ENCODE assay signal across 18 cellular contexts in genomic region chr17:10790491-10791401, GRCh38. TPM values are rescaled to one million over a fixed set of nuclear protein-coding genes. Genes with fewer than 3 reads are reported as not detected.
DNase-seq lines count a peak whose midpoint lies in the region; ATAC-seq, FAIRE-seq and TF ChIP-seq lines count a peak whose summit lies in the region.
"Had no signal": no experiment of that assay in that cellular context is flagged by ENCODE, and none has a peak within 500 bp of the region (broad histone marks: within the 10 kb centered on the region; RNA-seq: fewer than 3 reads in every experiment).

No MANE protein-coding gene starts in this region.

- H2AFZ ChIP-seq in HepG2 (ENCODE audit: low read length): no peak overlapping the region

- CTCF ChIA-PET in HepG2 (lab: Yijun Ruan, JAX; ENCODE audit: low intra/inter-chr PET ratio, low total read pairs): no interaction called here
- CTCF ChIA-PET in CD4-positive, alpha-beta T cell (lab: Charles Lee): no interaction called here

- H3K9me3 Mint-ChIP-seq in CD4-positive, alpha-beta T cell: no peaks in the 10 kb centered on the region
- H3K9me3 Mint-ChIP-seq: activated naive CD4-positive, alpha-beta T cell treated with anti-CD3 and anti-CD28 coated beads, Interleukin-2, amount 10 ng/mL, durations not matched to agents 7 days and 5 days; nephron had no signal

- TF ChIP-seq EP300 in HepG2 (IDR thresholded peaks at IDR 0.05; ENCODE audit: low read depth in 2 of 2, low read length in 2 of 2): no peak
- no peak for TF ChIP-seq EP300 in HepG2 (CRISPR knock-in tag; IDR thresholded peaks at IDR 0.05; ENCODE audit: borderline replicate concordance)

- in situ Hi-C loops in HepG2 (cut with HindIII; ENCODE audit: extremely low pct_ligation_motif_present, low pct_unique_long_range_greater_than_20kb): no loop called here

- H3K4me1 ChIP-seq in HepG2 (ENCODE audit: insufficient read depth, low read length): peaks cover 12% of the 10 kb centered on the region
- peaks cover 0 to 14% (median 0%) of the 10 kb centered on the region in 4 donors for H3K4me1 ChIP-seq in right lobe of liver
- H3K4me1 ChIP-seq in esophagus (ENCODE audit: control insufficient read depth in 2 of 2, insufficient read depth in 2 of 2, low read length in 1 of 2): peaks cover 0 to 21% of the 10 kb centered on the region in 2 donors
- peaks cover 23 to 58% of the 10 kb centered on the region in 2 donors for H3K4me1 ChIP-seq in mucosa of rectum (ENCODE audit: control insufficient read depth in 2 of 2, insufficient read depth in 2 of 2, low read length in 2 of 2)
- H3K4me1 ChIP-seq in effector memory CD4-positive, alpha-beta T cell (ENCODE audit: control insufficient read depth, insufficient read depth, low read length, poor library complexity, severe bottlenecking): no peaks in the 10 kb centered on the region
- H3K4me1 ChIP-seq: A549 had no signal

- no peak overlapping the region for H3K4me2 ChIP-seq in HepG2 (ENCODE audit: low read depth, low read length)
- H3K4me2 ChIP-seq: A549 had no signal

- POLR2A ChIA-PET in HepG2 (lab: Yijun Ruan, JAX): no interaction called here
- POLR2A ChIA-PET in CD4-positive, alpha-beta T cell (lab: Charles Lee): no interaction called here

- no peaks in the 10 kb centered on the region for H3K36me3 Mint-ChIP-seq in CD4-positive, alpha-beta T cell (ENCODE audit: low read depth)
- H3K36me3 Mint-ChIP-seq: activated naive CD4-positive, alpha-beta T cell treated with anti-CD3 and anti-CD28 coated beads, Interleukin-2, amount 10 ng/mL, durations not matched to agents 7 days and 5 days had no signal

- 37% methylated on average over 9 of the region's 9 CpGs for WGBS in HepG2 (ENCODE audit: low lambda C conversion rate)
- 83% methylated on average over 8 of the region's 9 CpGs for WGBS in right lobe of liver (ENCODE audit: insufficient coverage, low coverage, low lambda C conversion rate, missing lambda C conversion rate)
- 42 to 50% methylated on average over 9 of the region's 9 CpGs for WGBS in esophagus, 2 donors

- H3K4me3 ChIP-seq in HepG2 (replicated peaks in 1 of 3; ENCODE audit: insufficient read depth in 1 of 3, low read depth in 2 of 3, low read length in 3 of 3) (no peak overlapping the region), right lobe of liver (no peak overlapping the region), esophagus (ENCODE audit: low read depth in 1 of 2, low read length in 2 of 2) (no peak overlapping the region), mucosa of rectum (ENCODE audit: low read length in 2 of 2) (no peak overlapping the region)
- H3K4me3 ChIP-seq in effector memory CD4-positive, alpha-beta T cell (ENCODE audit: insufficient read depth, low read depth, low read length, poor library complexity, severe bottlenecking): no peak overlapping the region
- H3K4me3 ChIP-seq: A549, GM12878, thyroid gland had no signal

- no peaks in the 10 kb centered on the region for H3K9me3 ChIP-seq in HepG2 (ENCODE audit: low read length)
- H3K9me3 ChIP-seq in right lobe of liver: no peaks in the 10 kb centered on the region
- no peaks in the 10 kb centered on the region for H3K9me3 ChIP-seq in esophagus (ENCODE audit: control insufficient read depth in 2 of 2, insufficient read depth in 1 of 2, low read depth in 1 of 2, low read length in 1 of 2)
- no peaks in the 10 kb centered on the region for H3K9me3 ChIP-seq in mucosa of rectum (ENCODE audit: control insufficient read depth in 2 of 2, low read length in 2 of 2)
- no peaks in the 10 kb centered on the region for H3K9me3 ChIP-seq in CD4-positive, alpha-beta T cell (ENCODE audit: control insufficient read depth, low read length)
- no peaks in the 10 kb centered on the region for H3K9me3 ChIP-seq in effector memory CD4-positive, alpha-beta T cell (ENCODE audit: control insufficient read depth, low read length)
- H3K9me3 ChIP-seq: A549, thyroid gland had no signal

- H3K4me1 Mint-ChIP-seq in CD4-positive, alpha-beta T cell (ENCODE audit: low read depth): no peaks in the 10 kb centered on the region
- H3K4me1 Mint-ChIP-seq: activated naive CD4-positive, alpha-beta T cell treated with anti-CD3 and anti-CD28 coated beads, Interleukin-2, amount 10 ng/mL, durations not matched to agents 7 days and 5 days had no signal

- TF ChIP-seq POLR2A in HepG2 (IDR thresholded peaks at IDR 0.05; ENCODE audit: insufficient read depth in 1 of 2, low read depth in 2 of 2, low read length in 2 of 2) (peak in 1 of 2 experiments; percentile 60; a peak in 2 of 4 replicates), right lobe of liver (IDR thresholded peaks at IDR 0.05) (no peak)

- no peaks in the 10 kb centered on the region for H3K79me2 ChIP-seq in HepG2 (ENCODE audit: insufficient read depth, low read length)

- peaks cover 15% of the 10 kb centered on the region for H3K27me3 Mint-ChIP-seq in CD4-positive, alpha-beta T cell
- H3K27me3 Mint-ChIP-seq: activated naive CD4-positive, alpha-beta T cell treated with anti-CD3 and anti-CD28 coated beads, Interleukin-2, amount 10 ng/mL, durations not matched to agents 7 days and 5 days had no signal

- no peak overlapping the region for H3K27ac Mint-ChIP-seq in CD4-positive, alpha-beta T cell
- H3K27ac Mint-ChIP-seq: activated naive CD4-positive, alpha-beta T cell treated with anti-CD3 and anti-CD28 coated beads, Interleukin-2, amount 10 ng/mL, durations not matched to agents 7 days and 5 days had no signal

- ATAC-seq in HepG2: no peak
- ATAC-seq in right lobe of liver: no peak
- no peak for ATAC-seq in GM21447 (IDR thresholded peaks at IDR 0.05; ENCODE audit: unreplicated experiment)
- ATAC-seq in CD4-positive, alpha-beta T cell (ENCODE audit: poor library complexity): no peak
- ATAC-seq: A549, GM12878 had no signal

- H4K20me1 ChIP-seq in HepG2 (ENCODE audit: insufficient read depth, low read length): no peaks in the 10 kb centered on the region

- no TSS peak for BruUV-seq in HepG2 (replicated peaks; lab: Mats Ljungman, UMichigan)

- no peak for FAIRE-seq in HepG2 (lab: Jason Lieb, UNC)
- FAIRE-seq: A549, D721Med, GM12878, H54, TTC549 had no signal

- H3K36me3 ChIP-seq in HepG2 (replicated peaks in 1 of 2; ENCODE audit: control insufficient read depth in 1 of 2, insufficient read depth in 2 of 2, low read length in 2 of 2) (no peaks in the 10 kb centered on the region), right lobe of liver (no peaks in the 10 kb centered on the region), esophagus (ENCODE audit: control insufficient read depth in 2 of 2, insufficient read depth in 2 of 2, low read length in 1 of 2) (peaks cover 0 to 2% of the 10 kb centered on the region in 2 donors), mucosa of rectum (ENCODE audit: control insufficient read depth in 2 of 2, insufficient read depth in 2 of 2, low read length in 2 of 2) (peaks cover 18 to 21% of the 10 kb centered on the region in 2 donors)
- no peaks in the 10 kb centered on the region for H3K36me3 ChIP-seq in effector memory CD4-positive, alpha-beta T cell (ENCODE audit: control insufficient read depth, insufficient read depth, low read length)
- H3K36me3 ChIP-seq: thyroid gland had no signal

- no peak for TF ChIP-seq RAD21 in HepG2 (CRISPR knock-in tag; IDR thresholded peaks at IDR 0.05)

- no peak overlapping the region for H3K4me3 Mint-ChIP-seq in CD4-positive, alpha-beta T cell
- H3K4me3 Mint-ChIP-seq: activated naive CD4-positive, alpha-beta T cell treated with anti-CD3 and anti-CD28 coated beads, Interleukin-2, amount 10 ng/mL, durations not matched to agents 7 days and 5 days; nephron had no signal

- H3K27me3 ChIP-seq in HepG2 (ENCODE audit: control insufficient read depth in 1 of 2, insufficient read depth in 2 of 2, low read length in 2 of 2) (no peaks in the 10 kb centered on the region), right lobe of liver (no peaks in the 10 kb centered on the region), esophagus (ENCODE audit: control insufficient read depth in 1 of 2, insufficient read depth in 2 of 2, low read length in 2 of 2) (no peaks in the 10 kb centered on the region), mucosa of rectum (ENCODE audit: control insufficient read depth in 2 of 2, insufficient read depth in 2 of 2, low read length in 2 of 2) (peaks cover 0 to 2% of the 10 kb centered on the region in 2 donors)
- no peaks in the 10 kb centered on the region for H3K27me3 ChIP-seq in CD4-positive, alpha-beta T cell (ENCODE audit: control insufficient read depth, insufficient read depth, low read length)
- peaks cover 5% of the 10 kb centered on the region for H3K27me3 ChIP-seq in effector memory CD4-positive, alpha-beta T cell (replicated peaks; ENCODE audit: control insufficient read depth, insufficient read depth, low read length, poor library complexity, severe bottlenecking)
- H3K27me3 ChIP-seq: thyroid gland had no signal

- DNase-seq in HepG2 (ENCODE audit: low spot score) (no peak), right lobe of liver (no peak), NCI-H524 (lab: John Stamatoyannopoulos, UW) (no peak)
- no peak for DNase-seq in CD4-positive, alpha-beta T cell
- no peak for DNase-seq in effector memory CD4-positive, alpha-beta T cell
- DNase-seq: activated naive CD4-positive, alpha-beta T cell treated with anti-CD3 and anti-CD28 coated beads, Interleukin-2, amount 10 ng/mL, durations not matched to agents 7 days and 5 days; NCI-H1105; NCI-H524 treated with DMSO at 0.1 percent for 48 hours; thyroid gland had no signal

- H3K9ac ChIP-seq in HepG2 (ENCODE audit: insufficient read depth, low read depth, low read length) (no peak overlapping the region), mucosa of rectum (ENCODE audit: low read depth in 1 of 2, low read length in 2 of 2) (peak overlapping the region in 1 of 2 donors; percentile 35)

- TF ChIP-seq CTCF in HepG2 (CRISPR knock-in tag; IDR thresholded peaks at IDR 0.05) (no peak), right lobe of liver (IDR thresholded peaks at IDR 0.05) (no peak)
- TF ChIP-seq CTCF in CD4-positive, alpha-beta T cell (IDR thresholded peaks at IDR 0.05): no peak

- no peak overlapping the region for H3K27ac ChIP-seq in HepG2 (ENCODE audit: extremely low read length, insufficient read depth, low read length)
- no peak overlapping the region for H3K27ac ChIP-seq in right lobe of liver
- peak overlapping the region; percentile 79 to 90 for H3K27ac ChIP-seq in esophagus (ENCODE audit: low read depth in 2 of 2, low read length in 1 of 2)
- peak overlapping the region; percentile 72 to 73 for H3K27ac ChIP-seq in mucosa of rectum (ENCODE audit: low read depth in 2 of 2, low read length in 2 of 2)
- H3K27ac ChIP-seq in CD4-positive, alpha-beta T cell (ENCODE audit: low read depth, low read length): no peak overlapping the region
- H3K27ac ChIP-seq in effector memory CD4-positive, alpha-beta T cell (ENCODE audit: insufficient read depth, low read length, poor library complexity, severe bottlenecking): no peak overlapping the region
- H3K27ac ChIP-seq: A549, thyroid gland had no signal

- intact Hi-C loops in HepG2 (cut with micrococcal nuclease; ENCODE audit: unreplicated experiment) (no loop called here), right lobe of liver (cut with DNase I) (no loop called here)
- intact Hi-C loops in CD4-positive, alpha-beta T cell (cut with DNase I, micrococcal nuclease): no loop called here

RNA-seq across cellular contexts. Expression of gene TMEM238L, which starts 13.2 kb away (rescaled TPM):
- total RNA-seq in HepG2 (2016; rRNA removed; fragmentation: Illumina TruSeq; extraction: Trizol) (not detected in 2 replicates), right lobe of liver (not detected)
- total RNA-seq in HepG2 (2016; cell fraction: cytosol; rRNA removed; fragmentation: Illumina TruSeq; extraction: Trizol; ENCODE audit: low read depth): not detected in 2 replicates
- not detected in 2 replicates for total RNA-seq in HepG2 (2016; cell fraction: insoluble cytoplasmic fraction; rRNA removed; fragmentation: Illumina TruSeq; extraction: Trizol)
- total RNA-seq in HepG2 (2016; cell fraction: membrane; rRNA removed; fragmentation: Illumina TruSeq; extraction: Trizol): not detected in 2 replicates
- not detected in 2 replicates for total RNA-seq in HepG2 (2016; cell fraction: nucleus; rRNA removed; fragmentation: Illumina TruSeq; extraction: Trizol)
- polyA plus RNA-seq in HepG2 (2011; rRNA removed) (not detected in 2 replicates), esophagus (1 to 10 TPM; 3.8 to 8.1 TPM)
- not detected in 2 replicates for polyA plus RNA-seq in HepG2 (2011; cell fraction: cytosol; rRNA removed)
- not detected in 2 replicates for polyA plus RNA-seq in HepG2 (2011; cell fraction: nucleus; rRNA removed)
- not detected in 2 replicates for polyA plus RNA-seq in HepG2 (2012)
- not detected in 2 replicates for polyA plus RNA-seq in HepG2 (2016; cell fraction: cytosol; fragmentation: Illumina TruSeq; extraction: Trizol; ENCODE audit: low read depth)
- polyA plus RNA-seq in HepG2 (2016; cell fraction: insoluble cytoplasmic fraction; fragmentation: Illumina TruSeq; extraction: Trizol; ENCODE audit: low read depth): not detected in 2 replicates
- polyA plus RNA-seq in HepG2 (2016; cell fraction: membrane; fragmentation: Illumina TruSeq; extraction: Trizol; ENCODE audit: low read depth): not detected in 2 replicates
- not detected in 2 replicates for polyA plus RNA-seq in HepG2 (2016; cell fraction: nucleus; fragmentation: Illumina TruSeq; extraction: Trizol; ENCODE audit: insufficient read depth, low read depth)
- polyA minus RNA-seq in HepG2 (2011; rRNA and poly(A)+ RNA removed; ENCODE audit: low replicate concordance): not detected in 2 replicates
- not detected in 2 replicates for polyA minus RNA-seq in HepG2 (2011; cell fraction: cytosol; rRNA and poly(A)+ RNA removed)
- not detected in 2 replicates for polyA minus RNA-seq in HepG2 (2011; cell fraction: nucleus; rRNA and poly(A)+ RNA removed)
- total RNA-seq in CD4-positive, alpha-beta T cell: not detected
- total RNA-seq: GM12878, thyroid gland had no signal
- polyA plus RNA-seq: A549, GM12878 had no signal

RNA-seq across cellular contexts. Expression of gene PIRT, which starts 47.1 kb away (rescaled TPM):
- not detected in 2 replicates for total RNA-seq in HepG2 (2016; rRNA removed; fragmentation: Illumina TruSeq; extraction: Trizol)
- not detected in 2 replicates for total RNA-seq in HepG2 (2016; cell fraction: cytosol; rRNA removed; fragmentation: Illumina TruSeq; extraction: Trizol; ENCODE audit: low read depth)
- not detected in 2 replicates for total RNA-seq in HepG2 (2016; cell fraction: insoluble cytoplasmic fraction; rRNA removed; fragmentation: Illumina TruSeq; extraction: Trizol)
- not detected in 2 replicates for total RNA-seq in HepG2 (2016; cell fraction: membrane; rRNA removed; fragmentation: Illumina TruSeq; extraction: Trizol)
- total RNA-seq in HepG2 (2016; cell fraction: nucleus; rRNA removed; fragmentation: Illumina TruSeq; extraction: Trizol): not detected in 2 replicates
- polyA plus RNA-seq in HepG2 (2011; rRNA removed): not detected in 2 replicates
- not detected in 2 replicates for polyA plus RNA-seq in HepG2 (2011; cell fraction: cytosol; rRNA removed)
- polyA plus RNA-seq in HepG2 (2011; cell fraction: nucleus; rRNA removed): not detected in 2 replicates
- not detected in 2 replicates for polyA plus RNA-seq in HepG2 (2012)
- not detected in 2 replicates for polyA plus RNA-seq in HepG2 (2016; cell fraction: cytosol; fragmentation: Illumina TruSeq; extraction: Trizol; ENCODE audit: low read depth)
- not detected in 2 replicates for polyA plus RNA-seq in HepG2 (2016; cell fraction: insoluble cytoplasmic fraction; fragmentation: Illumina TruSeq; extraction: Trizol; ENCODE audit: low read depth)
- not detected in 2 replicates for polyA plus RNA-seq in HepG2 (2016; cell fraction: membrane; fragmentation: Illumina TruSeq; extraction: Trizol; ENCODE audit: low read depth)
- not detected in 2 replicates for polyA plus RNA-seq in HepG2 (2016; cell fraction: nucleus; fragmentation: Illumina TruSeq; extraction: Trizol; ENCODE audit: insufficient read depth, low read depth)
- polyA minus RNA-seq in HepG2 (2011; rRNA and poly(A)+ RNA removed; ENCODE audit: low replicate concordance): not detected in 2 replicates
- not detected in 2 replicates for polyA minus RNA-seq in HepG2 (2011; cell fraction: cytosol; rRNA and poly(A)+ RNA removed)
- not detected in 2 replicates for polyA minus RNA-seq in HepG2 (2011; cell fraction: nucleus; rRNA and poly(A)+ RNA removed)
- not detected for total RNA-seq in right lobe of liver
- polyA plus RNA-seq in esophagus: under 1 TPM in 1 of 2 donors, not detected in 1; 0.01 TPM
- not detected for total RNA-seq in CD4-positive, alpha-beta T cell
- total RNA-seq: GM12878, thyroid gland had no signal
- polyA plus RNA-seq: A549, GM12878 had no signal

Comparison
In these comparisons a context has a peak if more than half of its experiments do, and no peak if none do; other contexts are left out.
1. H3K27ac ChIP-seq: peak in esophagus (2 of 2) and mucosa of rectum (2 of 2); none in HepG2 (single experiment), right lobe of liver (0 of 3), CD4-positive, alpha-beta T cell (single experiment) and effector memory CD4-positive, alpha-beta T cell (single experiment).